20 cellular contexts compared by ENCODE assay signal in the genomic region with DNA sequence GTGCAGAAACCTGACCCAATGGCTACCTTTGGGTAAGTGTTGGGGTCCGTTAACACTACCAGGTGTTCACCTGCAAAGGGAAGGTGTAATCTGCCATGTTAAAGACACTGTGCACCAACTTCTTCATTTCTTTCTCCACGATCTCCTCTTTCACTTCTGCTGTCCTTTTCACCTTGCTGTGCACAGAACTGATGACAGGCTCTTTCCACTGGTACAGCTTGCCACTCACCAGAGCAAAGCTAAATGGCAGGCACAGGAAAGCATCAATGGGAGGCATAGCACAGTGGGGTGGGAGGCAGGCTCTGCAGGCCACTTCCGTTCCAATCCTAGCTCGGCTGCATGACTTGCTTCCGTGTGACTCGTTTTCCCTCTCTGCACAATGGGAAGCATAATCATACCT. TPM values are rescaled to one million over a fixed set of nuclear protein-coding genes. Genes with fewer than 3 reads are reported as not detected.
DNase-seq lines count a peak whose midpoint lies in the region; ATAC-seq and TF ChIP-seq lines count a peak whose summit lies in the region.
"Had no signal": no experiment of that assay in that cellular context is flagged by ENCODE, and none has a peak within 500 bp of the region (broad histone marks: within the 10 kb centered on the region; RNA-seq: fewer than 3 reads in every experiment).

No MANE protein-coding gene starts in this region.

- H3K27ac Mint-ChIP-seq in activated B cell treated with CpG ODN at 0.5 μM for 24 hours = peak overlapping the region; percentile 56
- peak overlapping the region; percentile 85 for H3K27ac Mint-ChIP-seq in stimulated activated naive B cell treated with anti-CD40 and anti-IgM and Interleukin-4, amounts not matched to agents 10 μg/mL and 1 μg/mL and 100 μg/mL, for 72 hours
- H3K27ac Mint-ChIP-seq: CD8-positive, alpha-beta T cell; HFFc6; T-helper 1 cell treated with Interleukin-12 subunit alpha and Interleukin-12 subunit beta and Interleukin-4 antibody, amounts not matched to agents 30 μg/mL and 1 μg/mL, for 36 hours had no signal

- POLR2A ChIA-PET in activated B cell treated with CpG ODN at 0.5 μM for 24 hours (lab: Charles Lee) = interaction anchor here (1.5 kb wide), 1 partner anchor 52 kb away, joined by 3 read pairs; the partner anchor contains the start of gene ANKRD13A

- DNase-seq in cardiac septum (ENCODE audit: low spot score) (peak; percentile 27), right cardiac atrium (no peak), MV-4-11 (lab: John Stamatoyannopoulos, UW) (peak; percentile 10), activated B cell treated with CpG ODN at 0.5 μM for 24 hours (no peak), SHP77 (lab: John Stamatoyannopoulos, UW) (no peak), vagina (ENCODE audit: extremely low spot score in 2 of 2) (no peak)
- DNase-seq in stimulated activated naive B cell treated with anti-CD40 and anti-IgM and Interleukin-4, amounts not matched to agents 10 μg/mL and 1 μg/mL and 100 μg/mL, for 72 hours = no peak
- DNase-seq: CD8-positive, alpha-beta T cell; H7; HFFc6; NCI-H1105 treated with DMSO at 0.1 percent for 48 hours; NCI-H1694 treated with DMSO at 0.1 percent for 48 hours; NCI-H510A; NCI-H748 treated with DMSO at 0.1 percent for 48 hours; SK-N-SH had no signal

- intact Hi-C loops in cardiac septum (cut with DNase I) = no loop called here
- intact Hi-C loops in right cardiac atrium (cut with DNase I) = no loop called here
- intact Hi-C loops in activated B cell treated with CpG ODN at 0.5 μM for 24 hours (cut with micrococcal nuclease) = no loop called here
- intact Hi-C loops in vagina (cut with DNase I) = no loop called here

- H3K27me3 Mint-ChIP-seq in activated B cell treated with CpG ODN at 0.5 μM for 24 hours = no peaks in the 10 kb centered on the region
- peaks cover 0 to 3% of the 10 kb centered on the region in 2 donors for H3K27me3 Mint-ChIP-seq in stimulated activated naive B cell treated with anti-CD40 and anti-IgM and Interleukin-4, amounts not matched to agents 10 μg/mL and 1 μg/mL and 100 μg/mL, for 72 hours

- peaks cover 8% of the 10 kb centered on the region for H3K36me3 Mint-ChIP-seq in activated B cell treated with CpG ODN at 0.5 μM for 24 hours (ENCODE audit: low read depth)
- H3K36me3 Mint-ChIP-seq in stimulated activated naive B cell treated with anti-CD40 and anti-IgM and Interleukin-4, amounts not matched to agents 10 μg/mL and 1 μg/mL and 100 μg/mL, for 72 hours = peaks cover 3 to 6% of the 10 kb centered on the region in 2 donors

- H3K27ac ChIP-seq in right cardiac atrium (ENCODE audit: low read length) (no peak overlapping the region), vagina (no peak overlapping the region)
- H3K27ac ChIP-seq: A549, BLaER1 had no signal

- H3K4me1 Mint-ChIP-seq in activated B cell treated with CpG ODN at 0.5 μM for 24 hours = peaks cover 48% of the 10 kb centered on the region
- peaks cover 33 to 53% of the 10 kb centered on the region in 2 donors for H3K4me1 Mint-ChIP-seq in stimulated activated naive B cell treated with anti-CD40 and anti-IgM and Interleukin-4, amounts not matched to agents 10 μg/mL and 1 μg/mL and 100 μg/mL, for 72 hours

- H3K4me1 ChIP-seq in right cardiac atrium (ENCODE audit: control insufficient read depth, insufficient read depth, low read length) (peaks cover 3% of the 10 kb centered on the region), vagina (peaks cover 27% of the 10 kb centered on the region)

- no peaks in the 10 kb centered on the region for H3K9me3 Mint-ChIP-seq in activated B cell treated with CpG ODN at 0.5 μM for 24 hours
- H3K9me3 Mint-ChIP-seq in stimulated activated naive B cell treated with anti-CD40 and anti-IgM and Interleukin-4, amounts not matched to agents 10 μg/mL and 1 μg/mL and 100 μg/mL, for 72 hours = peaks cover 0 to 3% of the 10 kb centered on the region in 2 donors
- H3K9me3 Mint-ChIP-seq: CD8-positive, alpha-beta T cell; HFFc6; T-helper 1 cell treated with Interleukin-12 subunit alpha and Interleukin-12 subunit beta and Interleukin-4 antibody, amounts not matched to agents 30 μg/mL and 1 μg/mL, for 36 hours had no signal

- WGBS in right cardiac atrium = 80% methylated on average over 6 of the region's 6 CpGs

- ATAC-seq in right cardiac atrium (no peak), activated B cell treated with CpG ODN at 0.5 μM for 24 hours (ENCODE audit: low read depth) (no peak), HG03280 (IDR thresholded peaks at IDR 0.05; ENCODE audit: unreplicated experiment) (no peak)
- ATAC-seq in stimulated activated naive B cell treated with anti-CD40 and anti-IgM and Interleukin-4, amounts not matched to agents 10 μg/mL and 1 μg/mL and 100 μg/mL, for 72 hours (replicated peaks) = peak; percentile 56 to 66
- ATAC-seq: A549; CD8-positive, alpha-beta T cell; Right ventricle myocardium inferior had no signal

- no peak overlapping the region for H3K4me3 Mint-ChIP-seq in activated B cell treated with CpG ODN at 0.5 μM for 24 hours
- H3K4me3 Mint-ChIP-seq in stimulated activated naive B cell treated with anti-CD40 and anti-IgM and Interleukin-4, amounts not matched to agents 10 μg/mL and 1 μg/mL and 100 μg/mL, for 72 hours = peak overlapping the region; percentile 1 to 10
- H3K4me3 Mint-ChIP-seq: CD8-positive, alpha-beta T cell; HFFc6; T-helper 1 cell treated with Interleukin-12 subunit alpha and Interleukin-12 subunit beta and Interleukin-4 antibody, amounts not matched to agents 30 μg/mL and 1 μg/mL, for 36 hours had no signal

- TF ChIP-seq CTCF in activated B cell treated with CpG ODN at 0.5 μM for 24 hours (IDR thresholded peaks at IDR 0.05) (no peak), vagina (IDR thresholded peaks at IDR 0.05) (no peak)

- TF ChIP-seq POLR2A in vagina (IDR thresholded peaks at IDR 0.05) = no peak

- H3K9me3 ChIP-seq in right cardiac atrium (ENCODE audit: control insufficient read depth, low read length) (no peaks in the 10 kb centered on the region), vagina (no peaks in the 10 kb centered on the region)
- H3K9me3 ChIP-seq: A549, BLaER1, SK-N-SH had no signal

- CTCF ChIA-PET in activated B cell treated with CpG ODN at 0.5 μM for 24 hours (lab: Charles Lee) = no interaction called here

- H3K4me3 ChIP-seq in right cardiac atrium (ENCODE audit: low read length) (no peak overlapping the region), vagina (no peak overlapping the region)
- H3K4me3 ChIP-seq: A549, BLaER1 had no signal

- no peaks in the 10 kb centered on the region for H3K36me3 ChIP-seq in vagina

- H3K27me3 ChIP-seq in right cardiac atrium (ENCODE audit: control insufficient read depth, insufficient read depth) (no peaks in the 10 kb centered on the region), vagina (no peaks in the 10 kb centered on the region)
- H3K27me3 ChIP-seq: BLaER1 had no signal

RNA-seq across cellular contexts. Expression of gene C12orf76, which starts 2.6 kb away (rescaled TPM):
- total RNA-seq in cardiac septum (6.4 TPM), right cardiac atrium (1 to 10 TPM; 5.7 to 6.8 (median 6.7) TPM), activated B cell treated with CpG ODN at 0.5 μM for 24 hours (20.5 and 24.8 TPM in 2 replicates), vagina (7.6 TPM)
- polyA plus RNA-seq in right cardiac atrium = 7.0 TPM

RNA-seq across cellular contexts. Expression of gene ANKRD13A, which starts 51.7 kb away (rescaled TPM):
- total RNA-seq in cardiac septum (15.5 TPM), right cardiac atrium (10 to 100 TPM; 20.5 to 24.7 (median 21.1) TPM), activated B cell treated with CpG ODN at 0.5 μM for 24 hours (121 and 135 TPM in 2 replicates), vagina (108 TPM)
- polyA plus RNA-seq in right cardiac atrium = 9.6 TPM

RNA-seq across cellular contexts. Expression of gene GIT2, which starts 54.8 kb away (rescaled TPM):
- total RNA-seq in cardiac septum = 31.2 TPM
- total RNA-seq in right cardiac atrium = 10 to 100 TPM; 31.7 to 44.6 (median 35.8) TPM
- 17.9 TPM for polyA plus RNA-seq in right cardiac atrium
- total RNA-seq in activated B cell treated with CpG ODN at 0.5 μM for 24 hours = 89.2 and 107 TPM in 2 replicates
- total RNA-seq in vagina = 43.0 TPM

Comparison
In these comparisons a context has a peak if more than half of its experiments do, and no peak if none do; other contexts are left out.
1. DNase-seq: peak in cardiac septum (single experiment) and MV-4-11 (single experiment); none in right cardiac atrium (0 of 3), activated B cell treated with CpG ODN at 0.5 μM for 24 hours (single experiment), stimulated activated naive B cell treated with anti-CD40 and anti-IgM and Interleukin-4, amounts not matched to agents 10 μg/mL and 1 μg/mL and 100 μg/mL, for 72 hours (single experiment), SHP77 (0 of 2) and vagina (0 of 2).
2. ATAC-seq: peak in stimulated activated naive B cell treated with anti-CD40 and anti-IgM and Interleukin-4, amounts not matched to agents 10 μg/mL and 1 μg/mL and 100 μg/mL, for 72 hours (2 of 2); none in right cardiac atrium (0 of 2), activated B cell treated with CpG ODN at 0.5 μM for 24 hours (single experiment) and HG03280 (single experiment).